20 cellular contexts compared by ENCODE assay signal in the genomic region with DNA sequence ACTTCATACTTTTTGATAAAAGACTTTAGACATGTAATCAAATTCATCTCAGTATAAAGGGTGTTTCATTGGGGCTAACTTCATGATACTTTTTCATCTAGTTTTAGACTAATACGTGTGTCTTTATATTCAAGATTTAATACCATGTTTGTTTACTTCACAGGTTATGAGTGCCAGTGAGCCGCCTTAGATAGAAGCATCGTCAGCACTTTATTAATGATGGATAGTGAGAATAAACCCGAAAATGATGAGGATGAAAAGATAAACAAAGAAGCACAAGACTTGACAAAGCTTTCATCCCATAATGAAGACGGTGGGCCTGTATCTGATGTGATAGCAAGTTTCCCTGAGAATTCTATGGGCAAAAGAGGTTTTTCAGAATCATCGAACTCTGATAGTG. TPM values are rescaled to one million over a fixed set of nuclear protein-coding genes. Genes with fewer than 3 reads are reported as not detected.
A peak's percentile ranks its signal among the peaks of the same experiment; 100 is the strongest.
DNase-seq lines count a peak whose midpoint lies in the region; ATAC-seq lines count a peak whose summit lies in the region.
"Had no signal": no experiment of that assay in that cellular context is flagged by ENCODE, and none has a peak within 500 bp of the region (broad histone marks: within the 10 kb centered on the region; RNA-seq: fewer than 3 reads in every experiment).

No MANE protein-coding gene starts in this region.

- 0 out of 2 replicates have a peak, but pooled peaks cover 5% of the 10 kb centered on the region for H4K20me1 ChIP-seq in Karpas-422 (ENCODE audit: insufficient read depth, low read depth, low read length)

- H3K4me3 ChIP-seq in CD4-positive, CD25-positive, alpha-beta regulatory T cell (ENCODE audit: low read depth, low read length), result no peak overlapping the region
- no peak overlapping the region for H3K4me3 ChIP-seq in Karpas-422 (ENCODE audit: low read length)
- H3K4me3 ChIP-seq: body of pancreas, heart left ventricle, SJCRH30, upper lobe of right lung had no signal

- POLR2A ChIA-PET in activated CD4-positive, alpha-beta T cell treated with anti-CD3 and anti-CD28 coated beads for 36 hours (lab: Charles Lee), result interaction anchor here (0.5 kb wide), 1 partner anchor 28 kb away, joined by 3 read pairs; no protein-coding TSS in a partner anchor
- POLR2A ChIA-PET in activated CD4-positive, alpha-beta memory T cell treated with anti-CD3 and anti-CD28 coated beads for 36 hours (lab: Charles Lee), result no interaction called here

- CTCF ChIA-PET in activated CD4-positive, alpha-beta T cell treated with anti-CD3 and anti-CD28 coated beads for 36 hours (lab: Charles Lee), result interaction anchor here (2.0 kb wide), 1 partner anchor 11 kb away, joined by 5 read pairs; no protein-coding TSS in a partner anchor
- CTCF ChIA-PET in activated CD4-positive, alpha-beta memory T cell treated with anti-CD3 and anti-CD28 coated beads for 36 hours (lab: Charles Lee), result no interaction called here

- no peak for ATAC-seq in activated CD4-positive, alpha-beta T cell treated with anti-CD3 and anti-CD28 coated beads for 36 hours
- ATAC-seq in CD4-positive, CD25-positive, alpha-beta regulatory T cell (ENCODE audit: low read depth in 2 of 2), result no peak
- ATAC-seq in HG03280 (IDR thresholded peaks at IDR 0.05; ENCODE audit: unreplicated experiment), result no peak
- ATAC-seq: body of pancreas, heart left ventricle, upper lobe of right lung had no signal

- H3K4me3 Mint-ChIP-seq in activated CD4-positive, alpha-beta T cell treated with anti-CD3 and anti-CD28 coated beads for 36 hours, result no peak overlapping the region
- peak overlapping the region in 2 of 4 donors; percentile 4 to 47 for H3K4me3 Mint-ChIP-seq in CD4-positive, CD25-positive, alpha-beta regulatory T cell
- no peak overlapping the region for H3K4me3 Mint-ChIP-seq in activated CD4-positive, alpha-beta memory T cell treated with anti-CD3 and anti-CD28 coated beads for 36 hours
- peak overlapping the region in 3 of 5 donors; percentile 42 to 70 (median 48) for H3K4me3 Mint-ChIP-seq in immature natural killer cell

- no peaks in the 10 kb centered on the region for H3K27me3 Mint-ChIP-seq in activated CD4-positive, alpha-beta T cell treated with anti-CD3 and anti-CD28 coated beads for 36 hours
- no peaks in the 10 kb centered on the region for H3K27me3 Mint-ChIP-seq in CD4-positive, CD25-positive, alpha-beta regulatory T cell
- no peaks in the 10 kb centered on the region for H3K27me3 Mint-ChIP-seq in activated CD4-positive, alpha-beta memory T cell treated with anti-CD3 and anti-CD28 coated beads for 36 hours
- peaks cover 0 to 2% (median 1%) of the 10 kb centered on the region in 3 donors for H3K27me3 Mint-ChIP-seq in immature natural killer cell (ENCODE audit: low read depth in 3 of 3)
- H3K27me3 Mint-ChIP-seq: progenitor cell of endocrine pancreas had no signal

- intact Hi-C loops in activated CD4-positive, alpha-beta T cell treated with anti-CD3 and anti-CD28 coated beads for 36 hours (cut with DNase I, micrococcal nuclease), result loop anchor here in 1 of 2 experiments (1.0 kb wide), 1 partner anchor 33 kb away; no protein-coding TSS in a partner anchor
- intact Hi-C loops in activated CD4-positive, alpha-beta memory T cell treated with anti-CD3 and anti-CD28 coated beads for 36 hours (cut with micrococcal nuclease), result loop anchor here (1.0 to 2.0 kb wide), 2 partner anchors 33 to 440 kb away; no protein-coding TSS in a partner anchor

- H3K4me2 ChIP-seq in Karpas-422 (ENCODE audit: low read depth, low read length, poor library complexity, severe bottlenecking), result no peak overlapping the region

- peaks cover 65% of the 10 kb centered on the region for H3K4me1 Mint-ChIP-seq in activated CD4-positive, alpha-beta T cell treated with anti-CD3 and anti-CD28 coated beads for 36 hours
- H3K4me1 Mint-ChIP-seq in CD4-positive, CD25-positive, alpha-beta regulatory T cell, result peaks cover 18 to 37% (median 23%) of the 10 kb centered on the region in 4 donors
- H3K4me1 Mint-ChIP-seq in activated CD4-positive, alpha-beta memory T cell treated with anti-CD3 and anti-CD28 coated beads for 36 hours (ENCODE audit: low read depth), result peaks cover 46% of the 10 kb centered on the region
- peaks cover 22 to 36% of the 10 kb centered on the region in 2 donors for H3K4me1 Mint-ChIP-seq in immature natural killer cell

- H2AFZ ChIP-seq in Karpas-422 (ENCODE audit: low read length), result no peak overlapping the region

- H3K27me3 ChIP-seq in CD4-positive, CD25-positive, alpha-beta regulatory T cell (ENCODE audit: control insufficient read depth, insufficient read depth, low read length), result no peaks in the 10 kb centered on the region
- H3K27me3 ChIP-seq in Karpas-422 (ENCODE audit: low read length), result no peaks in the 10 kb centered on the region
- H3K27me3 ChIP-seq: body of pancreas, heart left ventricle, SJCRH30, upper lobe of right lung had no signal

- no peak for DNase-seq in activated CD4-positive, alpha-beta T cell treated with anti-CD3 and anti-CD28 coated beads for 36 hours
- DNase-seq in activated CD4-positive, alpha-beta T cell treated with anti-CD3 and anti-CD28 coated beads for 4 hours, result no peak
- no peak for DNase-seq in CD4-positive, CD25-positive, alpha-beta regulatory T cell
- no peak for DNase-seq in activated CD4-positive, alpha-beta memory T cell treated with anti-CD3 and anti-CD28 coated beads for 36 hours
- DNase-seq in immature natural killer cell (no peak), Karpas-422 (no peak)
- no peak for DNase-seq in stimulated activated naive CD4-positive, alpha-beta T cell treated with Interleukin-2 at 50 U/mL for 16 hours (lab: John Stamatoyannopoulos, UW)
- DNase-seq: activated CD4-positive, alpha-beta T cell treated with anti-CD3 and anti-CD28 coated beads for 48 hours; body of pancreas; COR-L47; DMS79; GOT3; heart left ventricle; NCI-H187 treated with DMSO at 0.1 percent for 48 hours; NCI-H69; SJCRH30; upper lobe of right lung had no signal

- H3K27ac ChIP-seq in CD4-positive, CD25-positive, alpha-beta regulatory T cell (ENCODE audit: insufficient read depth, low read length, poor library complexity, severe bottlenecking), result no peak overlapping the region
- no peak overlapping the region for H3K27ac ChIP-seq in Karpas-422 (ENCODE audit: low read length)
- H3K27ac ChIP-seq: body of pancreas, epithelial cell of prostate, SJCRH30, upper lobe of right lung had no signal

- no peaks in the 10 kb centered on the region for H3K9me2 ChIP-seq in Karpas-422 (replicated peaks; ENCODE audit: insufficient read depth, low read length)

- no peaks in the 10 kb centered on the region for H3K9me3 Mint-ChIP-seq in activated CD4-positive, alpha-beta T cell treated with anti-CD3 and anti-CD28 coated beads for 36 hours (ENCODE audit: low read depth)
- no peaks in the 10 kb centered on the region for H3K9me3 Mint-ChIP-seq in CD4-positive, CD25-positive, alpha-beta regulatory T cell
- H3K9me3 Mint-ChIP-seq in activated CD4-positive, alpha-beta memory T cell treated with anti-CD3 and anti-CD28 coated beads for 36 hours, result no peaks in the 10 kb centered on the region
- H3K9me3 Mint-ChIP-seq in immature natural killer cell, result no peaks in the 10 kb centered on the region

- H3K4me1 ChIP-seq in CD4-positive, CD25-positive, alpha-beta regulatory T cell (ENCODE audit: control insufficient read depth, insufficient read depth, low read length, poor library complexity, severe bottlenecking), result peaks cover 11% of the 10 kb centered on the region
- no peaks in the 10 kb centered on the region for H3K4me1 ChIP-seq in Karpas-422 (ENCODE audit: low read length)
- H3K4me1 ChIP-seq: body of pancreas, SJCRH30, upper lobe of right lung had no signal

- peaks cover 31% of the 10 kb centered on the region for H3K36me3 ChIP-seq in CD4-positive, CD25-positive, alpha-beta regulatory T cell (ENCODE audit: control insufficient read depth, insufficient read depth, low read length)
- H3K36me3 ChIP-seq in Karpas-422 (ENCODE audit: insufficient read depth, low read length), result no peaks in the 10 kb centered on the region
- H3K36me3 ChIP-seq: SJCRH30 had no signal

- H3K79me2 ChIP-seq in Karpas-422 (ENCODE audit: low read length), result peaks cover 39% of the 10 kb centered on the region

- H3K9me3 ChIP-seq in CD4-positive, CD25-positive, alpha-beta regulatory T cell (ENCODE audit: control insufficient read depth in 2 of 2, low read length in 2 of 2), result no peaks in the 10 kb centered on the region
- no peaks in the 10 kb centered on the region for H3K9me3 ChIP-seq in Karpas-422 (ENCODE audit: low read length)
- H3K9me3 ChIP-seq: body of pancreas, heart left ventricle, SJCRH30, upper lobe of right lung had no signal

- H3K27ac Mint-ChIP-seq in activated CD4-positive, alpha-beta T cell treated with anti-CD3 and anti-CD28 coated beads for 36 hours, result peak overlapping the region; percentile 89
- H3K27ac Mint-ChIP-seq in CD4-positive, CD25-positive, alpha-beta regulatory T cell, result peak overlapping the region; percentile 43 to 88 (median 83)
- H3K27ac Mint-ChIP-seq in activated CD4-positive, alpha-beta memory T cell treated with anti-CD3 and anti-CD28 coated beads for 36 hours, result peak overlapping the region; percentile 83
- peak overlapping the region in 5 of 6 donors; percentile 47 to 90 (median 85) for H3K27ac Mint-ChIP-seq in immature natural killer cell
- H3K27ac Mint-ChIP-seq: progenitor cell of endocrine pancreas had no signal

- H3K9ac ChIP-seq in Karpas-422 (ENCODE audit: low read length), result no peak overlapping the region

- peaks cover 38% of the 10 kb centered on the region for H3K36me3 Mint-ChIP-seq in activated CD4-positive, alpha-beta T cell treated with anti-CD3 and anti-CD28 coated beads for 36 hours (ENCODE audit: low read depth)
- H3K36me3 Mint-ChIP-seq in CD4-positive, CD25-positive, alpha-beta regulatory T cell, result peaks cover 38% of the 10 kb centered on the region
- peaks cover 25% of the 10 kb centered on the region for H3K36me3 Mint-ChIP-seq in activated CD4-positive, alpha-beta memory T cell treated with anti-CD3 and anti-CD28 coated beads for 36 hours
- H3K36me3 Mint-ChIP-seq in immature natural killer cell, result peaks cover 24 to 33% (median 33%) of the 10 kb centered on the region in 3 donors

RNA-seq across cellular contexts. Expression of a gene that starts 33.1 kb away (rescaled TPM):
- 10 to 100 TPM; 11.4 TPM for total RNA-seq in activated CD4-positive, alpha-beta T cell treated with anti-CD3 and anti-CD28 coated beads for 36 hours
- 34.0 TPM for total RNA-seq in CD4-positive, CD25-positive, alpha-beta regulatory T cell
- 1 to 10 TPM; 2.0 to 5.1 (median 3.8) TPM for polyA plus RNA-seq in CD4-positive, CD25-positive, alpha-beta regulatory T cell
- total RNA-seq in activated CD4-positive, alpha-beta memory T cell treated with anti-CD3 and anti-CD28 coated beads for 36 hours, result 10 to 100 TPM; 10.0 to 10.5 TPM
- polyA plus RNA-seq in immature natural killer cell, result 1 to 10 TPM; 1.5 to 4.7 (median 1.5) TPM
- 14.6 and 18.1 TPM in 2 replicates for total RNA-seq in Karpas-422 (2014; rRNA removed; shearing (Covaris generic); ENCODE audit: low replicate concordance)

Comparison
In these comparisons a context has a peak if more than half of its experiments do, and no peak if none do; other contexts are left out.
1. H3K4me3 Mint-ChIP-seq: peak in immature natural killer cell (3 of 5); none in activated CD4-positive, alpha-beta T cell treated with anti-CD3 and anti-CD28 coated beads for 36 hours (single experiment) and activated CD4-positive, alpha-beta memory T cell treated with anti-CD3 and anti-CD28 coated beads for 36 hours (single experiment).
2. Peak in every context shown above with its lines, with median percentiles within 50 percentile points of each other: H3K27ac Mint-ChIP-seq.